2 cellular contexts compared by ENCODE assay signal in genomic region chr18:46160840-46161239, GRCh38.
TF ChIP-seq lines count a peak whose summit lies in the region.

No MANE protein-coding gene starts in this region.

TF ChIP-seq in Ishikawa, 13 proteins besides CTCF, POLR2A, EP300 and RAD21:
- TF ChIP-seq CEBPB (IDR thresholded peaks at IDR 0.05): 0 out of 2 replicates have a peak, but pooled peaks have one; percentile 36
TF ChIP-seq in Ishikawa: peak in this region for 1; not testable (repeated sequence) for 12.

TF ChIP-seq in HepG2, 621 proteins besides CTCF, POLR2A, EP300 and RAD21:
- peak; percentile 52; the same call in 1 of the 2 replicates for TF ChIP-seq CEBPB (IDR thresholded peaks at IDR 0.05; ENCODE audit: borderline replicate concordance, low read depth, low read length)
